ENCODE assay signal across 7 cellular contexts in the genomic region with DNA sequence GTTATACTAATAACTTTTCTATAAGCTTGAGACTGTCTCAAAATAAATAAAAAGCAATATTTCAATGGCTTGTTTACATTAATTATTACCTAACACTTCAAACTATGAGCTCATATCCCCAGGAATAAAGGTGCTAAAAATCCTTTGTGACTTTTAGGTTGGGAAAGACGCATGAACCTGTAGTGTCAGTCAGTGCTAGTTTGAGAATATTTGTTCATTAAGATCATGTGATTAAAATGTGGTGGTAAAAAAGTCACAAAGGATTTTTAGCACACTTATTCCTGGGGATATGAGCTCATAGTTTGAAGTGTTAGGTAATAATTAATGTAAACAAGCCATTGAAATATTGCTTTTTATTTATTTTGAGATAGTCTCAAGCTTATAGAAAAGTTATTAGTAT.
A peak's percentile ranks its signal among the peaks of the same experiment; 100 is the strongest.
DNase-seq lines count a peak whose midpoint lies in the region; ATAC-seq, FAIRE-seq and TF ChIP-seq lines count a peak whose summit lies in the region.
"Not testable (repeated sequence)": the region's sequence is repeated elsewhere in the genome, so short reads cannot be mapped to it uniquely, and the experiment has no call there.

No MANE protein-coding gene starts in this region.

- not testable (repeated sequence) for H3K9me1 ChIP-seq in K562 (ENCODE audit: control insufficient read depth, insufficient read depth, low read length)

- not testable (repeated sequence) for H3K4me2 ChIP-seq in K562 (ENCODE audit: insufficient read depth, low read length)

- WGBS in K562 (ENCODE audit: insufficient coverage, low coverage, missing lambda C conversion rate), result 90% methylated on average over 1 of the region's 1 CpG

- not testable (repeated sequence) for BruUV-seq in K562 (replicated peaks; lab: Mats Ljungman, UMichigan)

- H3K9ac ChIP-seq in K562 (ENCODE audit: insufficient read depth in 1 of 2, low read depth in 2 of 2, low read length in 2 of 2), result not testable (repeated sequence)

- intact Hi-C loops in K562 (cut with micrococcal nuclease); left lung (cut with DNase I): not testable (repeated sequence)

- not testable (repeated sequence) for H3K4me3 ChIP-seq in HEK293 (ENCODE audit: low read depth, low read length); K562; left lung

- TF ChIP-seq POLR2A in K562 (conservative IDR thresholded peaks at IDR 0.05), result not testable (repeated sequence)

- H3K27me3 ChIP-seq in K562 (ENCODE audit: control insufficient read depth in 2 of 2, insufficient read depth in 2 of 2, low read length in 2 of 2); left lung: not testable (repeated sequence)

- H3K36me3 ChIP-seq in HEK293 (ENCODE audit: control insufficient read depth in 2 of 2, insufficient read depth in 1 of 2, low read length in 2 of 2); K562 (ENCODE audit: control insufficient read depth, insufficient read depth, low read length); left lung: not testable (repeated sequence)

- H4K20me1 ChIP-seq in K562 (replicated peaks; ENCODE audit: control insufficient read depth, insufficient read depth, low read length), result not testable (repeated sequence)

- not testable (repeated sequence) for H3K9me3 ChIP-seq in HEK293 (ENCODE audit: control insufficient read depth, insufficient read depth, low read depth, low read length); K562 (replicated peaks; ENCODE audit: control insufficient read depth, insufficient read depth, low read depth, low read length); left lung

- ATAC-seq in GM18508 (IDR thresholded peaks at IDR 0.05; ENCODE audit: insufficient read depth, unreplicated experiment) (peak; percentile 18), GM19395 (IDR thresholded peaks at IDR 0.05; ENCODE audit: unreplicated experiment) (peak; percentile 13), HG03097 (IDR thresholded peaks at IDR 0.05; ENCODE audit: low FRiP score, unreplicated experiment) (peak; percentile 4), HG03565 (IDR thresholded peaks at IDR 0.05; ENCODE audit: unreplicated experiment) (peak; percentile 15), left lung (peak; percentile 58)
- ATAC-seq in K562, result not testable (repeated sequence)

- FAIRE-seq in K562 (lab: Jason Lieb, UNC), result not testable (repeated sequence)

- H3K4me1 ChIP-seq in HEK293 (ENCODE audit: control insufficient read depth, insufficient read depth, low read length), result not testable (repeated sequence)
- H3K4me1 ChIP-seq in K562 (replicated peaks in 1 of 2; ENCODE audit: control insufficient read depth in 2 of 2, insufficient read depth in 2 of 2, low read length in 2 of 2) (peaks cover 0 to 11% of the 10 kb centered on the region in 2 experiments; a peak in 2 of 5 replicates), left lung (peaks cover 14 to 37% of the 10 kb centered on the region in 2 donors)

- in situ Hi-C loops in K562 (cut with MboI), result not testable (repeated sequence)

- H3K27ac ChIP-seq in HEK293 (ENCODE audit: extremely low read depth, low read depth, low read length); K562 (ENCODE audit: extremely low read depth, low read depth, low read length); left lung: not testable (repeated sequence)

- POLR2A ChIA-PET in HEK293 (lab: Yijun Ruan, JAX); K562 (lab: Yijun Ruan, JAX): not testable (repeated sequence)

- not testable (repeated sequence) for TF ChIP-seq EP300 in K562 (IDR thresholded peaks at IDR 0.05; ENCODE audit: low read length)

- H3K79me2 ChIP-seq in K562 (ENCODE audit: control insufficient read depth, insufficient read depth, low read length), result peaks cover 24% of the 10 kb centered on the region; the same call in 2 of the 3 replicates

- not testable (repeated sequence) for H2AFZ ChIP-seq in K562 (ENCODE audit: low read depth, low read length)

- CTCF ChIA-PET in HEK293 (lab: Yijun Ruan, JAX), result interaction anchor here (0.6 to 0.7 kb wide), 2 partner anchors 36 to 1918 kb away, joined by 3 read pairs; no protein-coding TSS in a partner anchor
- CTCF ChIA-PET in K562 (lab: Yijun Ruan, JAX; ENCODE audit: low intra/inter-chr PET ratio), result not testable (repeated sequence)

- not testable (repeated sequence) for TF ChIP-seq RAD21 in K562 (CRISPR knock-in tag; conservative IDR thresholded peaks at IDR 0.05 in 1 of 2, IDR thresholded peaks at IDR 0.05 in 1 of 2)

- DNase-seq in K562 (ENCODE audit: extremely low read depth in 1 of 4, low spot score in 3 of 4); left lung: not testable (repeated sequence)

- not testable (repeated sequence) for TF ChIP-seq CTCF in HEK293 (tag by site-specific recombination; IDR thresholded peaks at IDR 0.05); K562 (IDR thresholded peaks at IDR 0.05 in 2 of 3, conservative IDR thresholded peaks at IDR 0.05 in 1 of 3; ENCODE audit: insufficient read depth in 2 of 3, low read depth in 1 of 3, low read length in 3 of 3); left lung (IDR thresholded peaks at IDR 0.05)

TF ChIP-seq in HEK293, 187 proteins besides CTCF, POLR2A, EP300 and RAD21:
- TF ChIP-seq ZNF366 (tag by site-specific recombination; conservative IDR thresholded peaks at IDR 0.05), result peak; percentile 15; the same call in 1 of the 2 replicates
- TF ChIP-seq ZBTB21 (tag by site-specific recombination; IDR thresholded peaks at IDR 0.05), result 0 out of 2 replicates have a peak, but pooled peaks have one; percentile 27
- TF ChIP-seq, protein P1, sequence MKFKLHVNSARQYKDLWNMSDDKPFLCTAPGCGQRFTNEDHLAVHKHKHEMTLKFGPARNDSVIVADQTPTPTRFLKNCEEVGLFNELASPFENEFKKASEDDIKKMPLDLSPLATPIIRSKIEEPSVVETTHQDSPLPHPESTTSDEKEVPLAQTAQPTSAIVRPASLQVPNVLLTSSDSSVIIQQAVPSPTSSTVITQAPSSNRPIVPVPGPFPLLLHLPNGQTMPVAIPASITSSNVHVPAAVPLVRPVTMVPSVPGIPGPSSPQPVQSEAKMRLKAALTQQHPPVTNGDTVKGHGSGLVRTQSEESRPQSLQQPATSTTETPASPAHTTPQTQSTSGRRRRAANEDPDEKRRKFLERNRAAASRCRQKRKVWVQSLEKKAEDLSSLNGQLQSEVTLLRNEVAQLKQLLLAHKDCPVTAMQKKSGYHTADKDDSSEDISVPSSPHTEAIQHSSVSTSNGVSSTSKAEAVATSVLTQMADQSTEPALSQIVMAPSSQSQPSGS (tag by site-specific recombination; IDR thresholded peaks at IDR 0.05; ENCODE audit: low read depth), result peak; percentile 22; the same call in 1 of the 2 replicates
- TF ChIP-seq ZNF629 (tag by site-specific recombination; IDR thresholded peaks at IDR 0.05), result peak; percentile 67
- TF ChIP-seq, protein P2, sequence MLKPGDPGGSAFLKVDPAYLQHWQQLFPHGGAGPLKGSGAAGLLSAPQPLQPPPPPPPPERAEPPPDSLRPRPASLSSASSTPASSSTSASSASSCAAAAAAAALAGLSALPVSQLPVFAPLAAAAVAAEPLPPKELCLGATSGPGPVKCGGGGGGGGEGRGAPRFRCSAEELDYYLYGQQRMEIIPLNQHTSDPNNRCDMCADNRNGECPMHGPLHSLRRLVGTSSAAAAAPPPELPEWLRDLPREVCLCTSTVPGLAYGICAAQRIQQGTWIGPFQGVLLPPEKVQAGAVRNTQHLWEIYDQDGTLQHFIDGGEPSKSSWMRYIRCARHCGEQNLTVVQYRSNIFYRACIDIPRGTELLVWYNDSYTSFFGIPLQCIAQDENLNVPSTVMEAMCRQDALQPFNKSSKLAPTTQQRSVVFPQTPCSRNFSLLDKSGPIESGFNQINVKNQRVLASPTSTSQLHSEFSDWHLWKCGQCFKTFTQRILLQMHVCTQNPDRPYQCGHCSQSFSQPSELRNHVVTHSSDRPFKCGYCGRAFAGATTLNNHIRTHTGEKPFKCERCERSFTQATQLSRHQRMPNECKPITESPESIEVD (tag by site-specific recombination; IDR thresholded peaks at IDR 0.05), result peak; percentile 70

TF ChIP-seq in K562, 482 proteins besides CTCF, POLR2A, EP300 and RAD21:
- TF ChIP-seq, protein P3, sequence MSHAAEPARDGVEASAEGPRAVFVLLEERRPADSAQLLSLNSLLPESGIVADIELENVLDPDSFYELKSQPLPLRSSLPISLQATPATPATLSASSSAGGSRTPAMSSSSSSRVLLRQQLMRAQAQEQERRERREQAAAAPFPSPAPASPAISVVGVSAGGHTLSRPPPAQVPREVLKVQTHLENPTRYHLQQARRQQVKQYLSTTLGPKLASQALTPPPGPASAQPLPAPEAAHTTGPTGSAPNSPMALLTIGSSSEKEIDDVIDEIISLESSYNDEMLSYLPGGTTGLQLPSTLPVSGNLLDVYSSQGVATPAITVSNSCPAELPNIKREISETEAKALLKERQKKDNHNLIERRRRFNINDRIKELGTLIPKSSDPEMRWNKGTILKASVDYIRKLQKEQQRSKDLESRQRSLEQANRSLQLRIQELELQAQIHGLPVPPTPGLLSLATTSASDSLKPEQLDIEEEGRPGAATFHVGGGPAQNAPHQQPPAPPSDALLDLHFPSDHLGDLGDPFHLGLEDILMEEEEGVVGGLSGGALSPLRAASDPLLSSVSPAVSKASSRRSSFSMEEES (CRISPR knock-in tag; IDR thresholded peaks at IDR 0.05), result peak; percentile 73
TF ChIP-seq in K562: peak in this region for 1; not testable (repeated sequence) for 481.
